Comparison of ENCODE assay signal across 8 cellular contexts in genomic region chr19:55654833-55655647, GRCh38. TPM values are rescaled to one million over a fixed set of nuclear protein-coding genes. Genes with fewer than 3 reads are reported as not detected.
DNase-seq lines count a peak whose midpoint lies in the region; ATAC-seq, FAIRE-seq and TF ChIP-seq lines count a peak whose summit lies in the region.

U2AF2 (plus strand) TSS chr19:55655035; CDS start chr19:55655105, 70 bp downstream.

- H3K27ac ChIP-seq in left ventricle myocardium inferior (replicated peaks): peak within 1 kb of the TSS; percentile 98
- H3K27ac ChIP-seq in psoas muscle: peak within 1 kb of the TSS; percentile 91
- H3K27ac ChIP-seq in urinary bladder (ENCODE audit: low read depth): peak within 1 kb of the TSS; percentile 96

- H3K4me3 ChIP-seq in left ventricle myocardium inferior: peak within 1 kb of the TSS; percentile 88
- H3K4me3 ChIP-seq in psoas muscle: peak within 1 kb of the TSS; percentile 71
- H3K4me3 ChIP-seq in urinary bladder (ENCODE audit: low read depth, low read length): peak within 1 kb of the TSS; percentile 85

- H3K9me3 ChIP-seq in left ventricle myocardium inferior (replicated peaks): no peaks in the 10 kb centered on the region
- H3K9me3 ChIP-seq in psoas muscle: no peaks in the 10 kb centered on the region

- no peak for FAIRE-seq in GM12891 (lab: Jason Lieb, UNC)

- H3K36me3 ChIP-seq in left ventricle myocardium inferior: peaks cover 18% of the 10 kb centered on the region
- H3K36me3 ChIP-seq in psoas muscle (ENCODE audit: insufficient read depth in 1 of 2, low read depth in 1 of 2): peaks cover 0 to 14% of the 10 kb centered on the region in 2 donors
- peaks cover 4% of the 10 kb centered on the region for H3K36me3 ChIP-seq in urinary bladder (ENCODE audit: insufficient read depth)

- no peak for TF ChIP-seq CTCF in left ventricle myocardium inferior (IDR thresholded peaks at IDR 0.05; ENCODE audit: borderline replicate concordance)
- TF ChIP-seq CTCF in psoas muscle (IDR thresholded peaks at IDR 0.05): no peak

- H3K27me3 ChIP-seq in left ventricle myocardium inferior (ENCODE audit: low read depth) (no peaks in the 10 kb centered on the region), psoas muscle (ENCODE audit: insufficient read depth in 3 of 3, low read length in 2 of 3) (no peaks in the 10 kb centered on the region)

- peak; percentile 81 for DNase-seq in GM12891 (ENCODE audit: insufficient read length, low spot score)
- peak; percentile 92 for DNase-seq in NCI-H128 (lab: John Stamatoyannopoulos, UW; ENCODE audit: unreplicated experiment)
- DNase-seq in amniotic epithelial cell (ENCODE audit: low read depth): peak; percentile 82
- DNase-seq in left ventricle myocardium inferior: peak; percentile 95
- DNase-seq in psoas muscle: peak; percentile 94 to 99

- TF ChIP-seq POLR2A in GM12891 (IDR thresholded peaks at IDR 0.05; ENCODE audit: low read depth, low read length): peak; percentile 87

- 0 to 1% (median 1%) methylated on average over 40 to 99 of the region's 99 CpGs for WGBS in psoas muscle, 3 donors
- WGBS in urinary bladder: under 1% methylated on average over 96 of the region's 99 CpGs

- intact Hi-C loops in T-helper 1 cell treated with Interleukin-12 subunit alpha and Interleukin-12 subunit beta and Interleukin-4 antibody, amounts not matched to agents 30 ng/mL and 1 ng/mL, for 36 hours (cut with micrococcal nuclease): loop anchor here (1.0 to 10.0 kb wide), 16 partner anchors 20 to 1780 kb away; partner anchors contain the start of genes CNOT3, EPN1, FIZ1 and KMT5C
- intact Hi-C loops in left ventricle myocardium inferior (cut with micrococcal nuclease) (no loop called here), psoas muscle (cut with DNase I) (loop anchor here in 1 of 2 donors (10.0 kb wide), 1 partner anchor 270 kb away; the partner anchor contains the start of genes RPL28 and TMEM238)

- peak; percentile 33 for ATAC-seq in HG02678 (IDR thresholded peaks at IDR 0.05; ENCODE audit: unreplicated experiment)
- peak; percentile 62 to 68 (median 68) for ATAC-seq in psoas muscle

- peaks cover 61% of the 10 kb centered on the region for H3K4me1 ChIP-seq in left ventricle myocardium inferior
- peaks cover 40% of the 10 kb centered on the region for H3K4me1 ChIP-seq in psoas muscle
- H3K4me1 ChIP-seq in urinary bladder (ENCODE audit: insufficient read depth): no peaks in the 10 kb centered on the region

TF ChIP-seq in GM12891, 5 proteins besides CTCF, POLR2A, EP300 and RAD21:
- TF ChIP-seq SPI1 (IDR thresholded peaks at IDR 0.05; ENCODE audit: low read depth, low read length) (peak; percentile 62), POLR2AphosphoS5 (IDR thresholded peaks at IDR 0.05; ENCODE audit: low read depth, low read length) (peak; percentile 89), PAX5 (IDR thresholded peaks at IDR 0.05; ENCODE audit: insufficient read depth, low read length, severe bottlenecking) (no peak), TAF1 (IDR thresholded peaks at IDR 0.05; ENCODE audit: low read depth, low read length) (peak; percentile 67), POU2F2 (IDR thresholded peaks at IDR 0.05; ENCODE audit: low read depth, low read length) (no peak)

RNA-seq across cellular contexts. Expression of gene U2AF2, which starts in this region (rescaled TPM):
- polyA plus RNA-seq in GM12891 (2012; ENCODE audit: low read depth, missing spikeins): 150 TPM
- 258 and 268 TPM in 2 replicates for total RNA-seq in T-helper 1 cell treated with Interleukin-12 subunit alpha and Interleukin-12 subunit beta and Interleukin-4 antibody, amounts not matched to agents 30 ng/mL and 1 ng/mL, for 36 hours
- total RNA-seq in left ventricle myocardium inferior (74.0 TPM), psoas muscle (10 to 100 TPM; 58.8 to 85.2 (median 78.2) TPM), urinary bladder (44.6 TPM)
- polyA plus RNA-seq in psoas muscle (100 to 1,000 TPM in 1 of 3 donors, 10 to 100 TPM in 2; 54.1 to 116 (median 55.1) TPM), urinary bladder (129 TPM)

Comparison
In these comparisons a context has a peak if more than half of its experiments do, and no peak if none do; other contexts are left out.
1. Peak in every context shown above with its lines: DNase-seq, ATAC-seq, H3K4me3 ChIP-seq and H3K27ac ChIP-seq.